Comparison of ENCODE assay signal across 1 cellular context in genomic region chr11:67357831-67358555, GRCh38.
TF ChIP-seq lines count a peak whose summit lies in the region.

No MANE protein-coding gene starts in this region.

TF ChIP-seq in K562, 482 proteins besides CTCF, POLR2A, EP300 and RAD21:
- TF ChIP-seq ZNF263 (CRISPR knock-in tag; IDR thresholded peaks at IDR 0.05; ENCODE audit: borderline replicate concordance), result peak; percentile 23; the same call in 1 of the 2 replicates
- no peak for TF ChIP-seq PHTF2 (CRISPR knock-in tag; IDR thresholded peaks at IDR 0.05)
- TF ChIP-seq ZBED1 (IDR thresholded peaks at IDR 0.05), result no peak
- no peak for TF ChIP-seq ELF4 (CRISPR knock-in tag; IDR thresholded peaks at IDR 0.05)
- no peak for TF ChIP-seq REST (CRISPR knock-in tag; IDR thresholded peaks at IDR 0.05; ENCODE audit: low read depth)
- no peak for TF ChIP-seq CBFB (CRISPR knock-in tag; IDR thresholded peaks at IDR 0.05)
- no peak for TF ChIP-seq RBM15 (IDR thresholded peaks at IDR 0.05; ENCODE audit: insufficient read depth, low read length)
- no peak for TF ChIP-seq MNT (conservative IDR thresholded peaks at IDR 0.05)
- no peak for TF ChIP-seq RAD51 (IDR thresholded peaks at IDR 0.05; ENCODE audit: borderline replicate concordance, low read depth)
- no peak for TF ChIP-seq ZNF253 (CRISPR knock-in tag; conservative IDR thresholded peaks at IDR 0.05)
- no peak for TF ChIP-seq NBN (IDR thresholded peaks at IDR 0.05; ENCODE audit: low read depth)
- 0 out of 2 replicates have a peak, but pooled peaks have one; percentile 7 for TF ChIP-seq NFIX (CRISPR knock-in tag; IDR thresholded peaks at IDR 0.05; ENCODE audit: low read depth)
- no peak for TF ChIP-seq MECOM (CRISPR knock-in tag; IDR thresholded peaks at IDR 0.05)
- TF ChIP-seq DDX20 (tag; IDR thresholded peaks at IDR 0.05; ENCODE audit: low read depth), result no peak
- TF ChIP-seq NFIC (IDR thresholded peaks at IDR 0.05), result peak; percentile 95
- TF ChIP-seq ZNF766 (CRISPR knock-in tag; conservative IDR thresholded peaks at IDR 0.05), result no peak
- TF ChIP-seq KLF16 (IDR thresholded peaks at IDR 0.05), result no peak
- TF ChIP-seq ZSCAN32 (CRISPR knock-in tag; IDR thresholded peaks at IDR 0.05), result no peak
- no peak for TF ChIP-seq NEUROD1 (IDR thresholded peaks at IDR 0.05; ENCODE audit: borderline replicate concordance, low read depth, low read length, partially characterized antibody)
- no peak for TF ChIP-seq MAFG (tag; conservative IDR thresholded peaks at IDR 0.05)
- TF ChIP-seq ZNF695 (CRISPR knock-in tag; IDR thresholded peaks at IDR 0.05), result no peak
- no peak for TF ChIP-seq GTF2B (IDR thresholded peaks at IDR 0.05; ENCODE audit: extremely low read depth, insufficient read length)
